1 cellular context compared by ENCODE assay signal in the genomic region with DNA sequence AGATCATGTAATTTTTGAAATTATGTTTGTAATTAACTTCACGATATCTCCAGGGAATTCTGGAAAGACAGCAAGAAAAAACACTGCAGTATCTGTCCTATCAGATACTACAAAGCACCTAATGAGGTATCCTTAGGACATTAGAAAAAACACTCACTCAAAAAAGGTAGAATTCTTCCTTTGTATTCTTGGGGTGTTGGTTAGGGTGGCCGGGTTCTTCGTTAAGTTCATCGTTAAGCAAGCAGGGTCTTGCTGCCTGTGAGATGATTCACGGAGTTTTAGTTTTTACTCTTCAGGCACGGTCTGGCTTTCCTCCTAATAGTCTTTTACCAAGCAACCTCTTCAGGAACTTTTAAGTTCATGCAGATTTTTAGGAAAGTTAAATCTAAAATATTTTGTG.
TF ChIP-seq lines count a peak whose summit lies in the region.

No MANE protein-coding gene starts in this region.

TF ChIP-seq in HCT116, 20 proteins besides CTCF, POLR2A, EP300 and RAD21 (continued from another document):
- TF ChIP-seq, protein P1, sequence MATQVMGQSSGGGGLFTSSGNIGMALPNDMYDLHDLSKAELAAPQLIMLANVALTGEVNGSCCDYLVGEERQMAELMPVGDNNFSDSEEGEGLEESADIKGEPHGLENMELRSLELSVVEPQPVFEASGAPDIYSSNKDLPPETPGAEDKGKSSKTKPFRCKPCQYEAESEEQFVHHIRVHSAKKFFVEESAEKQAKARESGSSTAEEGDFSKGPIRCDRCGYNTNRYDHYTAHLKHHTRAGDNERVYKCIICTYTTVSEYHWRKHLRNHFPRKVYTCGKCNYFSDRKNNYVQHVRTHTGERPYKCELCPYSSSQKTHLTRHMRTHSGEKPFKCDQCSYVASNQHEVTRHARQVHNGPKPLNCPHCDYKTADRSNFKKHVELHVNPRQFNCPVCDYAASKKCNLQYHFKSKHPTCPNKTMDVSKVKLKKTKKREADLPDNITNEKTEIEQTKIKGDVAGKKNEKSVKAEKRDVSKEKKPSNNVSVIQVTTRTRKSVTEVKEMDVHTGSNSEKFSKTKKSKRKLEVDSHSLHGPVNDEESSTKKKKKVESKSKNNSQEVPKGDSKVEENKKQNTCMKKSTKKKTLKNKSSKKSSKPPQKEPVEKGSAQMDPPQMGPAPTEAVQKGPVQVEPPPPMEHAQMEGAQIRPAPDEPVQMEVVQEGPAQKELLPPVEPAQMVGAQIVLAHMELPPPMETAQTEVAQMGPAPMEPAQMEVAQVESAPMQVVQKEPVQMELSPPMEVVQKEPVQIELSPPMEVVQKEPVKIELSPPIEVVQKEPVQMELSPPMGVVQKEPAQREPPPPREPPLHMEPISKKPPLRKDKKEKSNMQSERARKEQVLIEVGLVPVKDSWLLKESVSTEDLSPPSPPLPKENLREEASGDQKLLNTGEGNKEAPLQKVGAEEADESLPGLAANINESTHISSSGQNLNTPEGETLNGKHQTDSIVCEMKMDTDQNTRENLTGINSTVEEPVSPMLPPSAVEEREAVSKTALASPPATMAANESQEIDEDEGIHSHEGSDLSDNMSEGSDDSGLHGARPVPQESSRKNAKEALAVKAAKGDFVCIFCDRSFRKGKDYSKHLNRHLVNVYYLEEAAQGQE (IDR thresholded peaks at IDR 0.05; ENCODE audit: low read depth): no peak
- no peak for TF ChIP-seq SIN3A (IDR thresholded peaks at IDR 0.05; ENCODE audit: low read depth)
- no peak for TF ChIP-seq SRF (IDR thresholded peaks at IDR 0.05; ENCODE audit: low read depth)
- no peak for TF ChIP-seq EGR1 (IDR thresholded peaks at IDR 0.05; ENCODE audit: low read depth)
- no peak for TF ChIP-seq YY1 (IDR thresholded peaks at IDR 0.05; ENCODE audit: extremely low read depth, insufficient replicate concordance, low read depth, low read length)
- no peak for TF ChIP-seq CBX3 (IDR thresholded peaks at IDR 0.05; ENCODE audit: low read depth)
- TF ChIP-seq EZH2phosphoT487 (IDR thresholded peaks at IDR 0.05; ENCODE audit: borderline replicate concordance): no peak
- no peak for TF ChIP-seq SP1 (IDR thresholded peaks at IDR 0.05; ENCODE audit: low read depth)
- no peak for TF ChIP-seq EZH2 (IDR thresholded peaks at IDR 0.05)
- no peak for TF ChIP-seq ZNF274 (IDR thresholded peaks at IDR 0.05; ENCODE audit: low read depth, low read length)
- TF ChIP-seq, protein P2, sequence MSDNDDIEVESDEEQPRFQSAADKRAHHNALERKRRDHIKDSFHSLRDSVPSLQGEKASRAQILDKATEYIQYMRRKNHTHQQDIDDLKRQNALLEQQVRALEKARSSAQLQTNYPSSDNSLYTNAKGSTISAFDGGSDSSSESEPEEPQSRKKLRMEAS (IDR thresholded peaks at IDR 0.05): no peak
- no peak for TF ChIP-seq ELF1 (IDR thresholded peaks at IDR 0.05; ENCODE audit: borderline replicate concordance, low read depth)
- no peak for TF ChIP-seq CEBPB (IDR thresholded peaks at IDR 0.05; ENCODE audit: low read depth)
- no peak for TF ChIP-seq JUND (IDR thresholded peaks at IDR 0.05)
- no peak for TF ChIP-seq POLR2AphosphoS5 (IDR thresholded peaks at IDR 0.05; ENCODE audit: low read depth, low read length)
- no peak for TF ChIP-seq ZFX (IDR thresholded peaks at IDR 0.05)
- no peak for TF ChIP-seq TCF7L2 (IDR thresholded peaks at IDR 0.05; ENCODE audit: borderline replicate concordance, extremely low read depth, insufficient read depth, insufficient read length)
